In the genomic region with DNA sequence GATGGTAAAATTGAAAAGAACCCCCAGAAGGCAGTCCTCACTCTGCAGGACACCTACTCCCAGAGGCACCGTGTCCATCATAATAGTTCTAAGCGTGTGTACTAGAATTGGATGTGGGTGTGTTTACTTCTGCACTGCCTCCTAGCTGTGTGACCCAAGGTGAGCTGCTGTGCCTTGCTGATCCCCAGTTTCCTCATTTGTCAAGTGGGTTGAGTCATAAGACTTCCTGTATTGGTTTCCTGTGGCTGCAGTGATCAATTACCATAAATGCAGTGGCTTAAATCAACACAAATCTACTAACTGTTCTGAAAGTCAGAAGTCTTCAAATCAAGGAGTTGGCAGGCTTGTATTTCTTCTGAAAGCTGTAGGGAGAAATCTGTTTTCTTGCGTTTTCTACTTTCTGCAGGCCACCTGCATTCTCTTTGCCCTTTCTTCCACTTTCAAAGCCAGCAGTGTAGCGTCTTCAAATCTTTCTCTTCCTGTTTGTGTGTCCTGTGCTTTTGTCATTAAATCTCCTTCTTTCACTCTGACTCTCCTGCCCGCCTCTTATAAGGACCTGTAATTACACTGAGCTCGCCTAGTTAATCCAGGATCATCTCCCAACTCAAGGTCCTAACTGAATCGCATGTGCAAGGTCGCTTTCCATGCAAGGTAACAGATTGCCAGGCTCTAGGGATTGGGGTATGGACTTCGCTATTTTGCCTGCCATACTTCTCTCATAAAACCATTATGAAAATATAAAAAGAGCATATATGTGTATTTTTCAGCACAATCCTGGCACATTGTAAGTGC, we compare ENCODE assay signal across 9 cellular contexts. TPM values are rescaled to one million over a fixed set of nuclear protein-coding genes. Genes with fewer than 3 reads are reported as not detected.
A peak's percentile ranks its signal among the peaks of the same experiment; 100 is the strongest.
DNase-seq lines count a peak whose midpoint lies in the region; ATAC-seq lines count a peak whose summit lies in the region.
"Had no signal": no experiment of that assay in that cellular context is flagged by ENCODE, and none has a peak within 500 bp of the region (broad histone marks: within the 10 kb centered on the region; RNA-seq: fewer than 3 reads in every experiment).

No MANE protein-coding gene starts in this region.

- H3K9me3 ChIP-seq in HUES48 (ENCODE audit: control insufficient read depth, insufficient read depth, low read length): no peaks in the 10 kb centered on the region

- H3K4me3 ChIP-seq in HUES48 (ENCODE audit: low read depth, low read length): no peak overlapping the region

- peaks cover 19% of the 10 kb centered on the region for H3K27me3 Mint-ChIP-seq in activated T-cell treated with anti-CD3 and anti-CD28 coated beads, Interleukin-2, amount 50 U/mL, for 72 hours (ENCODE audit: low read depth)
- H3K27me3 Mint-ChIP-seq in stimulated activated naive B cell treated with anti-CD40 and anti-IgM and Interleukin-4, amounts not matched to agents 10 μg/mL and 1 μg/mL and 100 μg/mL, for 72 hours: peaks cover 0 to 13% of the 10 kb centered on the region in 2 donors

- peak overlapping the region; percentile 3 to 41 for H3K4me3 Mint-ChIP-seq in activated T-cell treated with anti-CD3 and anti-CD28 coated beads, Interleukin-2, amount 50 U/mL, for 72 hours
- H3K4me3 Mint-ChIP-seq in stimulated activated naive B cell treated with anti-CD40 and anti-IgM and Interleukin-4, amounts not matched to agents 10 μg/mL and 1 μg/mL and 100 μg/mL, for 72 hours: no peak overlapping the region

- no peaks in the 10 kb centered on the region for H3K36me3 ChIP-seq in HUES48 (ENCODE audit: control insufficient read depth, insufficient read depth, low read length)

- H3K9ac ChIP-seq in HUES48 (ENCODE audit: low read depth, low read length): no peak overlapping the region

- H3K36me3 Mint-ChIP-seq in activated T-cell treated with anti-CD3 and anti-CD28 coated beads, Interleukin-2, amount 50 U/mL, for 72 hours (ENCODE audit: insufficient read depth in 2 of 2): no peaks in the 10 kb centered on the region
- H3K36me3 Mint-ChIP-seq in stimulated activated naive B cell treated with anti-CD40 and anti-IgM and Interleukin-4, amounts not matched to agents 10 μg/mL and 1 μg/mL and 100 μg/mL, for 72 hours: no peaks in the 10 kb centered on the region

- peak overlapping the region; percentile 1 for H3K27ac Mint-ChIP-seq in activated T-cell treated with anti-CD3 and anti-CD28 coated beads, Interleukin-2, amount 50 U/mL, for 72 hours
- no peak overlapping the region for H3K27ac Mint-ChIP-seq in stimulated activated naive B cell treated with anti-CD40 and anti-IgM and Interleukin-4, amounts not matched to agents 10 μg/mL and 1 μg/mL and 100 μg/mL, for 72 hours

- peak; percentile 83 to 87 for ATAC-seq in activated T-cell treated with anti-CD3 and anti-CD28 coated beads, Interleukin-2, amount 50 U/mL, for 72 hours (replicated peaks in 1 of 2)
- ATAC-seq in stimulated activated naive B cell treated with anti-CD40 and anti-IgM and Interleukin-4, amounts not matched to agents 10 μg/mL and 1 μg/mL and 100 μg/mL, for 72 hours (replicated peaks): peak; percentile 57 to 66

- peaks cover 66% of the 10 kb centered on the region for H3K4me1 ChIP-seq in HUES48 (ENCODE audit: control insufficient read depth, insufficient read depth, low read length)

- H3K27me3 ChIP-seq in HUES48 (ENCODE audit: control insufficient read depth, insufficient read depth, low read length): no peaks in the 10 kb centered on the region

- DNase-seq in activated effector memory CD4-positive, alpha-beta T cell treated with anti-CD3 and anti-CD28 coated beads, Interleukin-2, amount 50 U/mL, for 16 hours: peak; percentile 65
- DNase-seq in activated effector memory CD4-positive, alpha-beta T cell treated with Interleukin-2 at 50 U/mL for 16 hours: no peak
- peak; percentile 16 to 19 for DNase-seq in activated T-cell treated with anti-CD3 and anti-CD28 coated beads, Interleukin-2, amount 50 U/mL, for 72 hours
- DNase-seq in stimulated activated naive B cell treated with anti-CD40 and anti-IgM and Interleukin-4, amounts not matched to agents 10 μg/mL and 1 μg/mL and 100 μg/mL, for 72 hours: no peak
- DNase-seq in NCI-H526 treated with DMSO at 0.1 percent for 48 hours (lab: John Stamatoyannopoulos, UW) (no peak), A172 (ENCODE audit: low spot score) (no peak), SW480 (ENCODE audit: low spot score) (no peak)
- DNase-seq: naive thymus-derived CD8-positive, alpha-beta T cell had no signal

- H3K4me1 Mint-ChIP-seq in activated T-cell treated with anti-CD3 and anti-CD28 coated beads, Interleukin-2, amount 50 U/mL, for 72 hours (ENCODE audit: low read depth): peaks cover 16% of the 10 kb centered on the region
- peaks cover 14 to 19% of the 10 kb centered on the region in 2 donors for H3K4me1 Mint-ChIP-seq in stimulated activated naive B cell treated with anti-CD40 and anti-IgM and Interleukin-4, amounts not matched to agents 10 μg/mL and 1 μg/mL and 100 μg/mL, for 72 hours

- H3K9me3 Mint-ChIP-seq in activated T-cell treated with anti-CD3 and anti-CD28 coated beads, Interleukin-2, amount 50 U/mL, for 72 hours: no peaks in the 10 kb centered on the region
- H3K9me3 Mint-ChIP-seq in stimulated activated naive B cell treated with anti-CD40 and anti-IgM and Interleukin-4, amounts not matched to agents 10 μg/mL and 1 μg/mL and 100 μg/mL, for 72 hours: peaks cover 7 to 8% of the 10 kb centered on the region in 2 donors

- peak overlapping the region; percentile 87 for H3K27ac ChIP-seq in HUES48 (ENCODE audit: low read depth, low read length)

RNA-seq across cellular contexts. Expression of a gene that starts 59.0 kb away (rescaled TPM):
- 10 to 100 TPM; 17.3 to 51.5 TPM for total RNA-seq in activated T-cell treated with anti-CD3 and anti-CD28 coated beads, Interleukin-2, amount 50 U/mL, for 72 hours
- 0.02 and 0.03 TPM in 2 replicates for total RNA-seq in A172 (2014; rRNA removed; shearing (Covaris generic))

Comparison
In these comparisons a context has a peak if more than half of its experiments do, and no peak if none do; other contexts are left out.
1. DNase-seq: peak in activated effector memory CD4-positive, alpha-beta T cell treated with anti-CD3 and anti-CD28 coated beads, Interleukin-2, amount 50 U/mL, for 16 hours (single experiment) and activated T-cell treated with anti-CD3 and anti-CD28 coated beads, Interleukin-2, amount 50 U/mL, for 72 hours (2 of 2); none in activated effector memory CD4-positive, alpha-beta T cell treated with Interleukin-2 at 50 U/mL for 16 hours (single experiment), stimulated activated naive B cell treated with anti-CD40 and anti-IgM and Interleukin-4, amounts not matched to agents 10 μg/mL and 1 μg/mL and 100 μg/mL, for 72 hours (single experiment), NCI-H526 treated with DMSO at 0.1 percent for 48 hours (single experiment), A172 (single experiment) and SW480 (single experiment).
2. H3K4me3 Mint-ChIP-seq: peak in activated T-cell treated with anti-CD3 and anti-CD28 coated beads, Interleukin-2, amount 50 U/mL, for 72 hours (2 of 2); none in stimulated activated naive B cell treated with anti-CD40 and anti-IgM and Interleukin-4, amounts not matched to agents 10 μg/mL and 1 μg/mL and 100 μg/mL, for 72 hours (0 of 2).
3. RNA of a gene that starts 59.0 kb away (total RNA-seq): 17.3 to 51.5 TPM in activated T-cell treated with anti-CD3 and anti-CD28 coated beads, Interleukin-2, amount 50 U/mL, for 72 hours; 0.02 to 0.03 TPM in A172; every median in the first group is over 10 times any median in the second.